28 cellular contexts compared by ENCODE assay signal in genomic region chr2:225171350-225171749, GRCh38.
A peak's percentile ranks its signal among the peaks of the same experiment; 100 is the strongest.
DNase-seq lines count a peak whose midpoint lies in the region; ATAC-seq, FAIRE-seq and TF ChIP-seq lines count a peak whose summit lies in the region.
"Had no signal": no experiment of that assay in that cellular context is flagged by ENCODE, and none has a peak within 500 bp of the region (broad histone marks: within the 10 kb centered on the region; RNA-seq: fewer than 3 reads in every experiment).

No MANE protein-coding gene starts in this region.

- H3K27ac ChIP-seq in A549 (no peak overlapping the region), coronary artery (no peak overlapping the region)
- H3K27ac ChIP-seq in effector memory CD4-positive, alpha-beta T cell (ENCODE audit: insufficient read depth, low read length, poor library complexity, severe bottlenecking), result no peak overlapping the region
- H3K27ac ChIP-seq: hepatocyte, prostate gland, suprapubic skin, vagina had no signal

- FAIRE-seq in A549 (lab: Jason Lieb, UNC), result no peak

- no peaks in the 10 kb centered on the region for H3K27me3 ChIP-seq in effector memory CD4-positive, alpha-beta T cell (replicated peaks; ENCODE audit: control insufficient read depth, insufficient read depth, low read length, poor library complexity, severe bottlenecking)
- H3K27me3 ChIP-seq: hepatocyte, MG63, suprapubic skin, vagina had no signal

- 54% methylated on average over 6 of the region's 6 CpGs for WGBS in A549 (ENCODE audit: missing lambda C conversion rate)

- no peak for TF ChIP-seq EP300 in A549 (IDR thresholded peaks at IDR 0.05)

- peak overlapping the region; percentile 10; the same call in 1 of the 3 replicates for H3K4me2 ChIP-seq in A549
- H3K4me2 ChIP-seq: hepatocyte had no signal

- TF ChIP-seq POLR2A in A549 (IDR thresholded peaks at IDR 0.05; ENCODE audit: low read length), result no peak

- H3K4me1 ChIP-seq in A549, result no peaks in the 10 kb centered on the region
- H3K4me1 ChIP-seq in effector memory CD4-positive, alpha-beta T cell (ENCODE audit: control insufficient read depth, insufficient read depth, low read length, poor library complexity, severe bottlenecking), result no peaks in the 10 kb centered on the region
- H3K4me1 ChIP-seq: prostate gland, suprapubic skin, vagina had no signal

- no peak for ATAC-seq in A549
- peak; percentile 40 for ATAC-seq in HG03432 (IDR thresholded peaks at IDR 0.05; ENCODE audit: unreplicated experiment)
- ATAC-seq: activated naive CD4-positive, alpha-beta T cell treated with anti-CD3 and anti-CD28 coated beads, Interleukin-2, amount 50 U/mL, for 72 hours; HCT116; stimulated activated effector memory CD8-positive, alpha-beta T cell treated with anti-CD3 and anti-CD28 coated beads, Interleukin-12 subunit alpha, Interleukin-12 subunit beta, amount 100 ng/mL, for 72 hours; T-cell had no signal

- H3K9me3 ChIP-seq in A549, result no peaks in the 10 kb centered on the region
- no peaks in the 10 kb centered on the region for H3K9me3 ChIP-seq in effector memory CD4-positive, alpha-beta T cell (ENCODE audit: control insufficient read depth, low read length)
- H3K9me3 ChIP-seq: MG63, prostate gland, suprapubic skin, vagina had no signal

- POLR2A ChIA-PET in A549 (lab: Yijun Ruan, JAX), result no interaction called here

- TF ChIP-seq RAD21 in A549 (conservative IDR thresholded peaks at IDR 0.05 in 1 of 2, IDR thresholded peaks at IDR 0.05 in 1 of 2), result no peak

- peak in 1 of 2 experiments; percentile 10 for DNase-seq in A549 (ENCODE audit: low read depth in 1 of 2, low spot score in 1 of 2)
- DNase-seq in NOMO-1 treated with DMSO at 0.1 percent for 48 hours (lab: John Stamatoyannopoulos, UW; ENCODE audit: unreplicated experiment), result peak; percentile 86
- peak; percentile 1 for DNase-seq in germinal center (ENCODE audit: low spot score)
- DNase-seq in GM03348 (ENCODE audit: low spot score), result no peak
- no peak for DNase-seq in G401 (ENCODE audit: low spot score)
- DNase-seq in effector memory CD4-positive, alpha-beta T cell, result no peak
- no peak for DNase-seq in coronary artery (ENCODE audit: low spot score)
- DNase-seq: ACHN; activated CD4-positive, alpha-beta T cell treated with anti-CD3 and anti-CD28 coated beads for 4 hours; aorta; CD4-positive, CD25-positive, alpha-beta regulatory T cell; central memory CD4-positive, alpha-beta T cell; immature natural killer cell; MG63; NCI-H2029; NCI-H446; NK-92 treated with Interleukin-12 subunit alpha and Interleukin-12 subunit beta, amount 100 ng/mL, for 24 hours; Right ventricle myocardium superior; stimulated activated CD4-positive, alpha-beta T cell treated with anti-CD3 and anti-CD28 coated beads, Interleukin-2, amount 100 ng/mL, for 24 hours; T-cell had no signal

- no peaks in the 10 kb centered on the region for H3K36me3 ChIP-seq in effector memory CD4-positive, alpha-beta T cell (ENCODE audit: control insufficient read depth, insufficient read depth, low read length)
- H3K36me3 ChIP-seq: MG63, prostate gland, suprapubic skin, vagina had no signal

- no peak for TF ChIP-seq CTCF in A549 (IDR thresholded peaks at IDR 0.05)
- no peak for TF ChIP-seq CTCF in coronary artery (IDR thresholded peaks at IDR 0.05)

- H3K4me3 ChIP-seq in A549 (no peak overlapping the region), coronary artery (no peak overlapping the region)
- H3K4me3 ChIP-seq in effector memory CD4-positive, alpha-beta T cell (ENCODE audit: insufficient read depth, low read depth, low read length, poor library complexity, severe bottlenecking), result no peak overlapping the region
- H3K4me3 ChIP-seq: hepatocyte, MG63, prostate gland, suprapubic skin, vagina had no signal

- CTCF ChIA-PET in A549 (lab: Yijun Ruan, JAX), result no interaction called here

- in situ Hi-C loops in G401 (cut with HindIII; ENCODE audit: low sequenced_read_pairs), result no loop called here

TF ChIP-seq in A549, 52 proteins besides CTCF, POLR2A, EP300 and RAD21:
- TF ChIP-seq HEYL (CRISPR knock-in tag; IDR thresholded peaks at IDR 0.05), result no peak
- no peak for TF ChIP-seq HOXB13 (CRISPR knock-in tag; IDR thresholded peaks at IDR 0.05; ENCODE audit: low read depth)
- no peak for TF ChIP-seq ESRRA (IDR thresholded peaks at IDR 0.05; ENCODE audit: borderline replicate concordance, low read length)
- TF ChIP-seq ELK1 (IDR thresholded peaks at IDR 0.05; ENCODE audit: low read depth, low read length), result no peak
- no peak for TF ChIP-seq NR3C1 (IDR thresholded peaks at IDR 0.05)

Comparison
In these comparisons a context has a peak if more than half of its experiments do, and no peak if none do; other contexts are left out.
1. DNase-seq: peak in NOMO-1 treated with DMSO at 0.1 percent for 48 hours (single experiment) and germinal center (single experiment); none in GM03348 (single experiment), G401 (single experiment), effector memory CD4-positive, alpha-beta T cell (0 of 3) and coronary artery (single experiment).